Comparison of ENCODE assay signal across 1 cellular context in genomic region chr17:34669511-34669910, GRCh38.
TF ChIP-seq lines count a peak whose summit lies in the region.

No MANE protein-coding gene starts in this region.

TF ChIP-seq in H1, 55 proteins besides CTCF, POLR2A, EP300 and RAD21 (continued from another document):
- no peak for TF ChIP-seq ATF3 (IDR thresholded peaks at IDR 0.05; ENCODE audit: insufficient read depth, low read depth, low read length)
- TF ChIP-seq, protein P1, sequence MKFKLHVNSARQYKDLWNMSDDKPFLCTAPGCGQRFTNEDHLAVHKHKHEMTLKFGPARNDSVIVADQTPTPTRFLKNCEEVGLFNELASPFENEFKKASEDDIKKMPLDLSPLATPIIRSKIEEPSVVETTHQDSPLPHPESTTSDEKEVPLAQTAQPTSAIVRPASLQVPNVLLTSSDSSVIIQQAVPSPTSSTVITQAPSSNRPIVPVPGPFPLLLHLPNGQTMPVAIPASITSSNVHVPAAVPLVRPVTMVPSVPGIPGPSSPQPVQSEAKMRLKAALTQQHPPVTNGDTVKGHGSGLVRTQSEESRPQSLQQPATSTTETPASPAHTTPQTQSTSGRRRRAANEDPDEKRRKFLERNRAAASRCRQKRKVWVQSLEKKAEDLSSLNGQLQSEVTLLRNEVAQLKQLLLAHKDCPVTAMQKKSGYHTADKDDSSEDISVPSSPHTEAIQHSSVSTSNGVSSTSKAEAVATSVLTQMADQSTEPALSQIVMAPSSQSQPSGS (IDR thresholded peaks at IDR 0.05; ENCODE audit: low read length): no peak
- TF ChIP-seq NANOG (IDR thresholded peaks at IDR 0.05; ENCODE audit: insufficient read depth, low read depth, low read length, poor library complexity, severe bottlenecking): no peak
- TF ChIP-seq CHD7 (IDR thresholded peaks at IDR 0.05; ENCODE audit: insufficient replicate concordance, low read length): no peak
